ENCODE assay signal across 9 cellular contexts in the genomic region with DNA sequence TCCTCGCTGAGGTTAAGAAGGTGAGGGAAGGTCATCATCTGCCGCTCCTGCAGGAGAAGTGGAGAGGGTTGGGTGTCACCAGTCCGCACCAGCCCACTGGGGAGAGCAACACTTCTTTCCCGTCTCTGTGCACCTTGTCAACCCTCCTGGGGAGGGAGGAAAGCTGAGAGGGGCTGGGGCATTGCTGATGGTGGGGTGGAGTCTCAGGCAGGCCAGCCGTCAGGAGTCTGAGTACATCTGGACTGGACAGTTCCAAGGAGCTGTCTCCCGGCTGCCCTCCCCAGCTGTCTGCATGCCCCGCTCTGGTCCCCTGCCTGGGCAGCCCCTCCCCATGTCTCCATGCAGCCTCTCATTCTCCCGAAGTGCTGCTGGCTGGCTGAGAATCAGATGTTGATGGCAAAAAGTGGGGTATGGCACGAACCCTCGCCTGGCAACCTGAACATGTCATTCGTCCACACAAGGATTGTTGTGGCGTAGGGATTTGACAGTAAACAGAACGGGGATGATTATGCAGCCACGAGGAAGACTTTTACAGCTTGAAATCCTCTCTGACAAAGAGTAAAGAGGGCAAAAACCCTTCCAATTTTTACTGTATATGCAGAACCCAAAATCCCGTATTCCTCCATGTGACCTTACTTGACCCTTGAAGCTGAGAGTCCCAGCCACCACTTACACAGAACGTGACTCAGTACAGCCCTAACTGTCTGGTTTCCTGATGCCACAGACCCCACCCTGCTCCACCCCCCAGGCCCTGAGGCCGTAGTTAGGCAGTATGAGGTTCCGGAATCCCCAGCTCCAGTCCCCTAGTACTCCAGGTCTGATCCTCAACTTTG.
DNase-seq lines count a peak whose midpoint lies in the region; ATAC-seq and TF ChIP-seq lines count a peak whose summit lies in the region.
"Had no signal": no experiment of that assay in that cellular context is flagged by ENCODE, and none has a peak within 500 bp of the region (broad histone marks: within the 10 kb centered on the region; RNA-seq: fewer than 3 reads in every experiment).

No MANE protein-coding gene starts in this region.

- H3K27ac Mint-ChIP-seq in chondrocyte (ENCODE audit: unreplicated experiment), result no peak overlapping the region
- no peak overlapping the region for H3K27ac Mint-ChIP-seq in stimulated activated effector memory CD8-positive, alpha-beta T cell treated with anti-CD3 and anti-CD28 coated beads, Interleukin-12 subunit alpha, Interleukin-12 subunit beta, amount 100 ng/mL, for 72 hours

- H3K4me3 ChIP-seq in DND-41 (ENCODE audit: low read depth in 1 of 2, low read length in 2 of 2) (no peak overlapping the region), mesendoderm (ENCODE audit: low read length) (no peak overlapping the region), stomach (no peak overlapping the region)

- no peak overlapping the region for H3K18ac ChIP-seq in mesendoderm (ENCODE audit: low read length)

- H3K23ac ChIP-seq in mesendoderm (ENCODE audit: low read length), result no peak overlapping the region

- no peaks in the 10 kb centered on the region for H3K27me3 Mint-ChIP-seq in chondrocyte (ENCODE audit: low read depth)

- no peak overlapping the region for H2AK5ac ChIP-seq in mesendoderm (ENCODE audit: low read length)

- no peaks in the 10 kb centered on the region for H3K79me1 ChIP-seq in mesendoderm (ENCODE audit: low read length)

- no peak overlapping the region for H3K4ac ChIP-seq in mesendoderm (ENCODE audit: low read depth, low read length)

- no peak overlapping the region for H2BK120ac ChIP-seq in mesendoderm (ENCODE audit: low read depth, low read length)

- H3K36me3 ChIP-seq in DND-41 (ENCODE audit: insufficient read depth, low read length) (no peaks in the 10 kb centered on the region), mesendoderm (ENCODE audit: control insufficient read depth, insufficient read depth, low read length) (no peaks in the 10 kb centered on the region), stomach (no peaks in the 10 kb centered on the region)

- no peaks in the 10 kb centered on the region for H3K4me1 ChIP-seq in DND-41 (ENCODE audit: insufficient read depth, low read length)
- H3K4me1 ChIP-seq in mesendoderm (ENCODE audit: control insufficient read depth, low read depth, low read length), result peaks cover 18% of the 10 kb centered on the region
- H3K4me1 ChIP-seq in stomach, result peaks cover 6 to 12% (median 9%) of the 10 kb centered on the region in 4 donors

- H3K9ac ChIP-seq in DND-41 (ENCODE audit: low read depth, low read length) (no peak overlapping the region), mesendoderm (ENCODE audit: low read length) (no peak overlapping the region)

- H4K8ac ChIP-seq in mesendoderm (ENCODE audit: low read depth, low read length), result no peak overlapping the region

- intact Hi-C loops in stomach (cut with DNase I; ENCODE audit: low total_unique reads), result no loop called here

- H3K27ac ChIP-seq in DND-41 (ENCODE audit: low read length), result no peak overlapping the region
- no peak overlapping the region for H3K27ac ChIP-seq in mesendoderm (ENCODE audit: low read depth, low read length)
- no peak overlapping the region for H3K27ac ChIP-seq in stomach

- no peak for TF ChIP-seq POLR2A in stomach (IDR thresholded peaks at IDR 0.05)

- H4K20me1 ChIP-seq in DND-41 (ENCODE audit: insufficient read depth, low read length), result no peaks in the 10 kb centered on the region

- no peaks in the 10 kb centered on the region for H3K36me3 Mint-ChIP-seq in chondrocyte (ENCODE audit: low read depth)
- H3K36me3 Mint-ChIP-seq in stimulated activated effector memory CD8-positive, alpha-beta T cell treated with anti-CD3 and anti-CD28 coated beads, Interleukin-12 subunit alpha, Interleukin-12 subunit beta, amount 100 ng/mL, for 72 hours, result no peaks in the 10 kb centered on the region

- H3K4me3 Mint-ChIP-seq in chondrocyte (ENCODE audit: unreplicated experiment), result no peak overlapping the region
- no peak overlapping the region for H3K4me3 Mint-ChIP-seq in stimulated activated effector memory CD8-positive, alpha-beta T cell treated with anti-CD3 and anti-CD28 coated beads, Interleukin-12 subunit alpha, Interleukin-12 subunit beta, amount 100 ng/mL, for 72 hours

- no peaks in the 10 kb centered on the region for H3K9me3 Mint-ChIP-seq in chondrocyte (ENCODE audit: low read depth)
- H3K9me3 Mint-ChIP-seq in stimulated activated effector memory CD8-positive, alpha-beta T cell treated with anti-CD3 and anti-CD28 coated beads, Interleukin-12 subunit alpha, Interleukin-12 subunit beta, amount 100 ng/mL, for 72 hours, result no peaks in the 10 kb centered on the region

- H3K4me2 ChIP-seq in DND-41 (ENCODE audit: insufficient read depth, low read length) (no peak overlapping the region), mesendoderm (ENCODE audit: low read length) (peak overlapping the region; percentile 6)

- no peak overlapping the region for H2BK5ac ChIP-seq in mesendoderm (ENCODE audit: low read length)

- ATAC-seq in DND-41 (ENCODE audit: insufficient read depth, low read depth), result 0 out of 3 replicates have a peak, but pooled peaks have one; percentile 24
- ATAC-seq in stimulated activated effector memory CD8-positive, alpha-beta T cell treated with anti-CD3 and anti-CD28 coated beads, Interleukin-12 subunit alpha, Interleukin-12 subunit beta, amount 100 ng/mL, for 72 hours, result no peak

- no peak overlapping the region for H2AFZ ChIP-seq in DND-41 (ENCODE audit: low read depth, low read length)

- DNase-seq in DND-41 (no peak), M059J (ENCODE audit: low read depth) (peak; percentile 68), chondrocyte (ENCODE audit: low spot score) (peak; percentile 87), mesendoderm (peak; percentile 44), stomach (no peak), C1 segment of cervical spinal cord (lab: John Stamatoyannopoulos, UW) (no peak), UCSD-AML1 (lab: John Stamatoyannopoulos, UW; ENCODE audit: unreplicated experiment) (no peak)
- no peak for DNase-seq in stimulated activated effector memory CD8-positive, alpha-beta T cell treated with anti-CD3 and anti-CD28 coated beads, Interleukin-12 subunit alpha, Interleukin-12 subunit beta, amount 100 ng/mL, for 72 hours (ENCODE audit: low spot score in 2 of 2)
- DNase-seq: NCI-H1048 had no signal

- no peaks in the 10 kb centered on the region for H3K27me3 ChIP-seq in DND-41 (ENCODE audit: insufficient read depth, low read length, poor library complexity)
- H3K27me3 ChIP-seq in mesendoderm (ENCODE audit: insufficient read depth, low read length, poor library complexity), result no peaks in the 10 kb centered on the region
- peaks cover 0 to 55% (median 0%) of the 10 kb centered on the region in 3 donors for H3K27me3 ChIP-seq in stomach

- H3K9me3 ChIP-seq in DND-41 (ENCODE audit: insufficient read depth, low read length, severe bottlenecking) (no peaks in the 10 kb centered on the region), stomach (no peaks in the 10 kb centered on the region)

- H3K79me2 ChIP-seq in DND-41 (ENCODE audit: insufficient read depth, low read length), result no peaks in the 10 kb centered on the region
- H3K79me2 ChIP-seq in mesendoderm (ENCODE audit: control insufficient read depth, insufficient read depth, low read length), result no peaks in the 10 kb centered on the region

- no CpG with 5 or more reads among the region's 18 CpGs for WGBS in mesendoderm (ENCODE audit: extremely low coverage, insufficient coverage, low lambda C conversion rate)
- 40 to 50% (median 45%) methylated on average over 17 to 18 of the region's 18 CpGs for WGBS in stomach, 5 donors

- H4K5ac ChIP-seq in mesendoderm (ENCODE audit: low read length), result no peak overlapping the region

- H3K4me1 Mint-ChIP-seq in chondrocyte (ENCODE audit: low read depth), result peaks cover 17% of the 10 kb centered on the region
- H3K4me1 Mint-ChIP-seq in stimulated activated effector memory CD8-positive, alpha-beta T cell treated with anti-CD3 and anti-CD28 coated beads, Interleukin-12 subunit alpha, Interleukin-12 subunit beta, amount 100 ng/mL, for 72 hours, result no peaks in the 10 kb centered on the region

- TF ChIP-seq CTCF in DND-41 (IDR thresholded peaks at IDR 0.05; ENCODE audit: borderline replicate concordance, extremely low read depth, low read length, poor library complexity, severe bottlenecking) (no peak), chondrocyte (IDR thresholded peaks at IDR 0.05) (no peak), stomach (IDR thresholded peaks at IDR 0.05) (no peak)

- H2BK15ac ChIP-seq in mesendoderm (replicated peaks; ENCODE audit: low read depth), result no peak overlapping the region

- H3K56ac ChIP-seq in mesendoderm (ENCODE audit: low read length), result peak overlapping the region; percentile 47

- no peak for TF ChIP-seq EP300 in stomach (IDR thresholded peaks at IDR 0.05)

Comparison
In these comparisons a context has a peak if more than half of its experiments do, and no peak if none do; other contexts are left out.
1. DNase-seq: peak in M059J (single experiment), chondrocyte (single experiment) and mesendoderm (single experiment); none in DND-41 (single experiment), stomach (single experiment), C1 segment of cervical spinal cord (0 of 14), UCSD-AML1 (single experiment) and stimulated activated effector memory CD8-positive, alpha-beta T cell treated with anti-CD3 and anti-CD28 coated beads, Interleukin-12 subunit alpha, Interleukin-12 subunit beta, amount 100 ng/mL, for 72 hours (0 of 2).